ENCODE assay signal across 18 cellular contexts in genomic region chrX:31265383-31265782, GRCh38.
DNase-seq lines count a peak whose midpoint lies in the region; ATAC-seq, FAIRE-seq and TF ChIP-seq lines count a peak whose summit lies in the region.
"Had no signal": no experiment of that assay in that cellular context is flagged by ENCODE, and none has a peak within 500 bp of the region (broad histone marks: within the 10 kb centered on the region; RNA-seq: fewer than 3 reads in every experiment).

No MANE protein-coding gene starts in this region.

- intact Hi-C loops in endothelial cell of umbilical vein (cut with micrococcal nuclease): loop anchor here (5.0 kb wide), 3 partner anchors 58 to 228 kb away; no protein-coding TSS in a partner anchor

- no peak for TF ChIP-seq POLR2A in endothelial cell of umbilical vein (IDR thresholded peaks at IDR 0.05; ENCODE audit: low read depth, low read length)

- H3K9me3 ChIP-seq in BLaER1: no peaks in the 10 kb centered on the region; the same call in 1 of the 2 replicates
- H3K9me3 ChIP-seq in SU-DHL-6 (ENCODE audit: insufficient read depth, low read length): no peaks in the 10 kb centered on the region
- H3K9me3 ChIP-seq in endothelial cell of umbilical vein (replicated peaks; ENCODE audit: control insufficient read depth, insufficient read depth, low read length): no peaks in the 10 kb centered on the region
- H3K9me3 ChIP-seq in osteoblast (ENCODE audit: low read depth, low read length): no peaks in the 10 kb centered on the region
- H3K9me3 ChIP-seq: ascending aorta had no signal

- no peak overlapping the region for H3K9ac ChIP-seq in BLaER1
- H3K9ac ChIP-seq in SU-DHL-6 (ENCODE audit: low read length): peak overlapping the region; percentile 93
- H3K9ac ChIP-seq in endothelial cell of umbilical vein (replicated peaks; ENCODE audit: extremely low read depth, insufficient read depth, low read length): no peak overlapping the region

- H3K36me3 ChIP-seq in BLaER1 (no peaks in the 10 kb centered on the region), SU-DHL-6 (ENCODE audit: low read length) (no peaks in the 10 kb centered on the region), endothelial cell of umbilical vein (ENCODE audit: control insufficient read depth in 2 of 2, extremely low read depth in 1 of 2, insufficient read depth in 2 of 2, low read length in 2 of 2) (no peaks in the 10 kb centered on the region), osteoblast (ENCODE audit: insufficient read depth, low read length) (no peaks in the 10 kb centered on the region)
- H3K36me3 ChIP-seq: ascending aorta had no signal

- FAIRE-seq in endothelial cell of umbilical vein (lab: Jason Lieb, UNC): no peak

- DNase-seq in endothelial cell of umbilical vein (ENCODE audit: low read depth, low spot score) (no peak), osteoblast (ENCODE audit: insufficient read length, low spot score, missing footprints) (no peak), LoVo (ENCODE audit: low spot score) (no peak), mesenteric fat pad (ENCODE audit: low spot score) (no peak)
- DNase-seq: activated CD4-positive, alpha-beta T cell treated with anti-CD3 and anti-CD28 coated beads, Interleukin-2, amount 50 U/mL, for 1 hour; activated T-cell treated with anti-CD3 and anti-CD28 coated beads, Interleukin-2, amount 50 U/mL, for 72 hours; DMS 273 treated with DMSO at 0.1 percent for 48 hours; effector memory CD8-positive, alpha-beta T cell; IMR-90; NCI-H1105; NCI-H446; occipital lobe had no signal

- no peak overlapping the region for H3K27ac ChIP-seq in BLaER1
- H3K27ac ChIP-seq in SU-DHL-6 (ENCODE audit: low read depth, low read length): peak overlapping the region; percentile 42; the same call in 1 of the 2 replicates
- H3K27ac ChIP-seq in endothelial cell of umbilical vein (ENCODE audit: insufficient read depth, low read depth, low read length): no peak overlapping the region
- no peak overlapping the region for H3K27ac ChIP-seq in osteoblast (ENCODE audit: low read depth, low read length)
- H3K27ac ChIP-seq: ascending aorta had no signal

- 0 out of 2 replicates have a peak, but pooled peaks cover 12% of the 10 kb centered on the region for H3K4me1 ChIP-seq in BLaER1
- no peaks in the 10 kb centered on the region for H3K4me1 ChIP-seq in endothelial cell of umbilical vein (ENCODE audit: control insufficient read depth, extremely low read depth, insufficient read depth, low read length)
- H3K4me1 ChIP-seq in osteoblast (ENCODE audit: insufficient read depth, low read length): no peaks in the 10 kb centered on the region
- H3K4me1 ChIP-seq: ascending aorta had no signal

- H2AFZ ChIP-seq in SU-DHL-6 (ENCODE audit: low read depth, low read length, severe bottlenecking) (no peak overlapping the region), endothelial cell of umbilical vein (ENCODE audit: low read depth, low read length) (no peak overlapping the region), osteoblast (ENCODE audit: low read length) (no peak overlapping the region)

- H3K9me1 ChIP-seq in endothelial cell of umbilical vein (replicated peaks; ENCODE audit: control insufficient read depth, extremely low read depth, insufficient read depth, low read length): no peaks in the 10 kb centered on the region

- POLR2A ChIA-PET in endothelial cell of umbilical vein (lab: Charles Lee): no interaction called here

- peak overlapping the region; percentile 32; the same call in 1 of the 2 replicates for H3K4me2 ChIP-seq in BLaER1
- peak overlapping the region; percentile 91 for H3K4me2 ChIP-seq in SU-DHL-6 (ENCODE audit: low read depth, low read length, poor library complexity, severe bottlenecking)
- H3K4me2 ChIP-seq in endothelial cell of umbilical vein (ENCODE audit: insufficient read depth, low read length): peak overlapping the region; percentile 52
- H3K4me2 ChIP-seq in osteoblast (ENCODE audit: insufficient read depth, low read length): peak overlapping the region; percentile 4

- peaks cover 45% of the 10 kb centered on the region for H4K20me1 ChIP-seq in BLaER1
- no peaks in the 10 kb centered on the region for H4K20me1 ChIP-seq in SU-DHL-6 (ENCODE audit: low read depth, low read length)
- H4K20me1 ChIP-seq in endothelial cell of umbilical vein (replicated peaks; ENCODE audit: control insufficient read depth, extremely low read depth, insufficient read depth, low read length): peaks cover 2% of the 10 kb centered on the region
- no peaks in the 10 kb centered on the region for H4K20me1 ChIP-seq in osteoblast (ENCODE audit: insufficient read depth, low read length)

- TF ChIP-seq CTCF in SU-DHL-6 (IDR thresholded peaks at IDR 0.05; ENCODE audit: insufficient read depth, low read length, poor library complexity, severe bottlenecking) (no peak), endothelial cell of umbilical vein (IDR thresholded peaks at IDR 0.05; ENCODE audit: extremely low read depth in 1 of 2, insufficient read depth in 1 of 2, low read depth in 1 of 2, low read length in 2 of 2) (no peak), osteoblast (IDR thresholded peaks at IDR 0.05; ENCODE audit: extremely low read depth, low read depth, low read length) (no peak)

- CTCF ChIA-PET in endothelial cell of umbilical vein (lab: Charles Lee): interaction anchor here (1.6 kb wide), 1 partner anchor 51 kb away, joined by 16 read pairs; no protein-coding TSS in a partner anchor

- peaks cover 95% of the 10 kb centered on the region for H3K27me3 ChIP-seq in BLaER1
- H3K27me3 ChIP-seq in SU-DHL-6 (ENCODE audit: low read length): no peaks in the 10 kb centered on the region
- H3K27me3 ChIP-seq in endothelial cell of umbilical vein (ENCODE audit: control insufficient read depth in 2 of 2, insufficient read depth in 2 of 2, low read length in 2 of 2): no peaks in the 10 kb centered on the region
- H3K27me3 ChIP-seq in osteoblast (ENCODE audit: insufficient read depth, low read length): no peaks in the 10 kb centered on the region
- H3K27me3 ChIP-seq: ascending aorta had no signal

- H3K79me2 ChIP-seq in SU-DHL-6 (ENCODE audit: insufficient read depth, low read length) (peaks cover 63% of the 10 kb centered on the region), endothelial cell of umbilical vein (ENCODE audit: control insufficient read depth, insufficient read depth, low read length) (no peaks in the 10 kb centered on the region), osteoblast (ENCODE audit: insufficient read depth, low read length) (no peaks in the 10 kb centered on the region)

- BruUV-seq in endothelial cell of umbilical vein (replicated peaks; lab: Mats Ljungman, UMichigan): TSS peak; percentile 6

- H3K4me3 ChIP-seq in BLaER1 (no peak overlapping the region), SU-DHL-6 (ENCODE audit: insufficient read depth, low read length, poor library complexity, severe bottlenecking) (peak overlapping the region; percentile 85), endothelial cell of umbilical vein (replicated peaks in 1 of 3; ENCODE audit: insufficient read depth in 1 of 3, low read depth in 1 of 3, low read length in 3 of 3) (peak overlapping the region in 2 of 3 experiments; percentile 21 to 36), osteoblast (ENCODE audit: insufficient read depth, low read length) (peak overlapping the region; percentile 53)

- dilution Hi-C loops in endothelial cell of umbilical vein (cut with MboI; ENCODE audit: extremely low pct_ligation_motif_present, low sequenced_read_pairs): no loop called here

- no peak for ATAC-seq in GM21717 (IDR thresholded peaks at IDR 0.05; ENCODE audit: unreplicated experiment)
- ATAC-seq in HG02571 (IDR thresholded peaks at IDR 0.05; ENCODE audit: unreplicated experiment): no peak
- ATAC-seq: activated T-cell treated with anti-CD3 and anti-CD28 coated beads, Interleukin-2, amount 50 U/mL, for 72 hours; effector memory CD8-positive, alpha-beta T cell; Panc1 had no signal

- H3K9me2 ChIP-seq in SU-DHL-6 (replicated peaks; ENCODE audit: insufficient read depth, low read length): no peaks in the 10 kb centered on the region

- no peaks in the 10 kb centered on the region for H3F3A ChIP-seq in SU-DHL-6 (ENCODE audit: insufficient read depth)

TF ChIP-seq in endothelial cell of umbilical vein, 7 proteins besides CTCF, POLR2A, EP300 and RAD21:
- TF ChIP-seq GATA2 (IDR thresholded peaks at IDR 0.05; ENCODE audit: insufficient read depth, insufficient read length, low read depth, low read length) (no peak), EZH2 (IDR thresholded peaks at IDR 0.05; ENCODE audit: borderline replicate concordance, low read depth, low read length, severe bottlenecking) (no peak), POLR2AphosphoS5 (IDR thresholded peaks at IDR 0.05; ENCODE audit: insufficient read depth, low read depth, low read length) (no peak), JUN (IDR thresholded peaks at IDR 0.05; ENCODE audit: borderline replicate concordance, insufficient read depth, insufficient read length, low read depth) (no peak), MAX (IDR thresholded peaks at IDR 0.05; ENCODE audit: insufficient read depth, insufficient read length) (no peak), MYC (IDR thresholded peaks at IDR 0.05; ENCODE audit: low read depth, low read length) (no peak), FOS (IDR thresholded peaks at IDR 0.05; ENCODE audit: borderline replicate concordance, insufficient read depth, low read length) (no peak)
TF ChIP-seq in endothelial cell of umbilical vein: peak in this region for 0.

Comparison
In these comparisons a context has a peak if more than half of its experiments do, and no peak if none do; other contexts are left out.
1. H3K4me2 ChIP-seq: peak in every context shown above with its lines; median percentile 91 in SU-DHL-6; 52 in endothelial cell of umbilical vein; 32 in BLaER1; 4 in osteoblast.